9 cellular contexts compared by ENCODE assay signal in the genomic region with DNA sequence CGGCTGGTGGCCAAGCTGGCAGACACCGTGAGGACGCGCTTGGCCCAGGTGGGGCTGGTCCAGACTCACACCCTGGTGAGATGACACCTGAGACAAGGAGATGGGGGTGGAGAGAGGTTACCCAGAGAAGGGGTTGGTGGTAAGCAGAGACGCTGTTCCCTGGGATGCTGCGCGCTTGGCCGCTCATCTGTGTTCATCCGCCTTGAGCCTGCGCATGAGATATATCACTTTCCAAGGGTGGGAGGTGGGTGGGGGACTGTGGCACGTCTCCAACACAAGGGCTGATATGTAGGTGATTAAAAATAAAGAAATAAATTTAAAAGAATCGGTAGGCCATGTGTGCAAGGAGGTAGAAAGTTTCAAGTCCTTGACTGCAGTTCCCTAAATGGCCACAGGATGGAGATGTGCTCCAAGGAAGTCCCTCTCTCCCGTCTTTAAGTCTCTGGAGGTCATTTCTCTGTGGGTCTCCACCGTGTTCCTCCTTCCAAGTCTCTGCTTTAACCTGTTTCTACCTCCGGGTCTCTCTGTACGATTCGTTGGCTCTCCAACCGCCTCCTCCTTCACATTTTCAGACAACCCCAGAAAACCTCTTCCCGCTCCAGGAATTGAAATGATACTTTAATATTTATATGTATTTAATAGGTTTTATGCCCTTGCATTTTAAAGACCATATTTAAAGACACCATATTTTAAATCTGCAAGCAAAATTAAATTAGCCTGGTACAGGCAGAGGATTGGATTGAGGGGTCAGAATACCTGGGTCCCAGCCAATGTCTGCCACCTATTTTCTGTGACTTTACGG. TPM values are rescaled to one million over a fixed set of nuclear protein-coding genes. Genes with fewer than 3 reads are reported as not detected.
A peak's percentile ranks its signal among the peaks of the same experiment; 100 is the strongest.
DNase-seq lines count a peak whose midpoint lies in the region; ATAC-seq and TF ChIP-seq lines count a peak whose summit lies in the region.
"Had no signal": no experiment of that assay in that cellular context is flagged by ENCODE, and none has a peak within 500 bp of the region (broad histone marks: within the 10 kb centered on the region; RNA-seq: fewer than 3 reads in every experiment).

No MANE protein-coding gene starts in this region.

- H3K4me3 Mint-ChIP-seq in endothelial cell (ENCODE audit: unreplicated experiment) = peak overlapping the region; percentile 65
- peak overlapping the region; percentile 82 to 85 for H3K4me3 Mint-ChIP-seq in stimulated activated naive B cell treated with anti-CD40 and anti-IgM and Interleukin-4, amounts not matched to agents 10 μg/mL and 1 μg/mL and 100 μg/mL, for 72 hours

- no peaks in the 10 kb centered on the region for H3K9me3 Mint-ChIP-seq in endothelial cell (ENCODE audit: unreplicated experiment)
- H3K9me3 Mint-ChIP-seq in stimulated activated naive B cell treated with anti-CD40 and anti-IgM and Interleukin-4, amounts not matched to agents 10 μg/mL and 1 μg/mL and 100 μg/mL, for 72 hours = no peaks in the 10 kb centered on the region

- H3K27ac Mint-ChIP-seq in endothelial cell (ENCODE audit: unreplicated experiment) = no peak overlapping the region
- H3K27ac Mint-ChIP-seq in stimulated activated naive B cell treated with anti-CD40 and anti-IgM and Interleukin-4, amounts not matched to agents 10 μg/mL and 1 μg/mL and 100 μg/mL, for 72 hours = peak overlapping the region; percentile 66

- peaks cover 14% of the 10 kb centered on the region for H3K4me1 Mint-ChIP-seq in endothelial cell (ENCODE audit: unreplicated experiment)
- peaks cover 29 to 43% of the 10 kb centered on the region in 2 donors for H3K4me1 Mint-ChIP-seq in stimulated activated naive B cell treated with anti-CD40 and anti-IgM and Interleukin-4, amounts not matched to agents 10 μg/mL and 1 μg/mL and 100 μg/mL, for 72 hours

- peaks cover 12% of the 10 kb centered on the region for H3K27me3 Mint-ChIP-seq in endothelial cell (ENCODE audit: unreplicated experiment)
- no peaks in the 10 kb centered on the region for H3K27me3 Mint-ChIP-seq in stimulated activated naive B cell treated with anti-CD40 and anti-IgM and Interleukin-4, amounts not matched to agents 10 μg/mL and 1 μg/mL and 100 μg/mL, for 72 hours

- TF ChIP-seq CTCF in endothelial cell (IDR thresholded peaks at IDR 0.05; ENCODE audit: unreplicated experiment) = peak; percentile 86

- peak; percentile 33 to 36 for ATAC-seq in stimulated activated naive B cell treated with anti-CD40 and anti-IgM and Interleukin-4, amounts not matched to agents 10 μg/mL and 1 μg/mL and 100 μg/mL, for 72 hours (replicated peaks)
- no peak for ATAC-seq in HG03196 (IDR thresholded peaks at IDR 0.05; ENCODE audit: unreplicated experiment)

- DNase-seq in CMK (ENCODE audit: low read depth) (peak; percentile 85), HuH-7 (ENCODE audit: low spot score) (peak; percentile 66), NOMO-1 treated with DMSO at 0.1 percent for 48 hours (lab: John Stamatoyannopoulos, UW; ENCODE audit: unreplicated experiment) (peak; percentile 82), endothelial cell (ENCODE audit: low spot score) (peak; percentile 76), mucosa of gallbladder (ENCODE audit: low spot score) (peak; percentile 79)
- DNase-seq in activated CD8-positive, alpha-beta memory T cell treated with anti-CD3 and anti-CD28 coated beads for 4 hours (ENCODE audit: low read depth in 2 of 2) = peak; percentile 56 to 62
- peak; percentile 56 for DNase-seq in stimulated activated naive B cell treated with anti-CD40 and anti-IgM and Interleukin-4, amounts not matched to agents 10 μg/mL and 1 μg/mL and 100 μg/mL, for 72 hours

- H3K36me3 Mint-ChIP-seq in endothelial cell (ENCODE audit: low read depth, unreplicated experiment) = no peaks in the 10 kb centered on the region
- H3K36me3 Mint-ChIP-seq in stimulated activated naive B cell treated with anti-CD40 and anti-IgM and Interleukin-4, amounts not matched to agents 10 μg/mL and 1 μg/mL and 100 μg/mL, for 72 hours = peaks cover 10 to 21% of the 10 kb centered on the region in 2 donors

RNA-seq across cellular contexts. Expression of gene TTC24, which starts 4.5 kb away (rescaled TPM):
- total RNA-seq in endothelial cell (ENCODE audit: unreplicated experiment) (not detected), mucosa of gallbladder (0.60 TPM)

RNA-seq across cellular contexts. Expression of gene NAXE, which starts 7.6 kb away (rescaled TPM):
- total RNA-seq in endothelial cell (ENCODE audit: unreplicated experiment) (190 TPM), mucosa of gallbladder (99.0 TPM)

RNA-seq across cellular contexts. Expression of gene IQGAP3, which starts 11.7 kb away (rescaled TPM):
- total RNA-seq in endothelial cell (ENCODE audit: unreplicated experiment) (13.1 TPM), mucosa of gallbladder (2.5 TPM)

RNA-seq across cellular contexts. Expression of gene GPATCH4, which starts 17.3 kb away (rescaled TPM):
- total RNA-seq in endothelial cell (ENCODE audit: unreplicated experiment) (18.6 TPM), mucosa of gallbladder (12.6 TPM)

RNA-seq across cellular contexts. Expression of gene HAPLN2, which starts 35.2 kb away (rescaled TPM):
- total RNA-seq in endothelial cell (ENCODE audit: unreplicated experiment) = 1.3 TPM
- 0.43 TPM for total RNA-seq in mucosa of gallbladder
- total RNA-seq: T-helper 1 cell treated with Interleukin-12 subunit alpha and Interleukin-12 subunit beta and Interleukin-4 antibody, amounts not matched to agents 30 ng/mL and 1 ng/mL, for 36 hours had no signal
